Comparison of ENCODE assay signal across 14 cellular contexts in genomic region chr6:42689371-42689770, GRCh38. TPM values are rescaled to one million over a fixed set of nuclear protein-coding genes. Genes with fewer than 3 reads are reported as not detected.
"Had no signal": no experiment of that assay in that cellular context is flagged by ENCODE, and none has a peak within 500 bp of the region (broad histone marks: within the 10 kb centered on the region; RNA-seq: fewer than 3 reads in every experiment).

No MANE protein-coding gene starts in this region.

- H3K4me1 Mint-ChIP-seq: nephron had no signal

- H3K4me3 ChIP-seq: tibial nerve had no signal

- H3K9me3 Mint-ChIP-seq: activated B cell treated with CpG ODN at 0.5 μM for 24 hours; activated CD4-positive, alpha-beta T cell treated with anti-CD3 and anti-CD28 coated beads, Interleukin-2, amount 10 ng/mL, durations not matched to agents 24 days and 14 days; activated T-cell treated with anti-CD3 and anti-CD28 coated beads, Interleukin-2, amount 50 U/mL, for 4 hours had no signal

- H3K4me3 Mint-ChIP-seq: activated B cell treated with CpG ODN at 0.5 μM for 24 hours; activated CD4-positive, alpha-beta T cell treated with anti-CD3 and anti-CD28 coated beads, Interleukin-2, amount 10 ng/mL, durations not matched to agents 24 days and 14 days; activated T-cell treated with anti-CD3 and anti-CD28 coated beads, Interleukin-2, amount 50 U/mL, for 4 hours; nephron had no signal

- H3K27me3 Mint-ChIP-seq: activated B cell treated with CpG ODN at 0.5 μM for 24 hours; activated CD4-positive, alpha-beta T cell treated with anti-CD3 and anti-CD28 coated beads, Interleukin-2, amount 10 ng/mL, durations not matched to agents 24 days and 14 days had no signal

- H3K27ac Mint-ChIP-seq: activated B cell treated with CpG ODN at 0.5 μM for 24 hours had no signal

- DNase-seq: activated B cell treated with CpG ODN at 0.5 μM for 24 hours; activated CD4-positive, alpha-beta T cell treated with anti-CD3 and anti-CD28 coated beads, Interleukin-2, amount 10 ng/mL, durations not matched to agents 24 days and 14 days; activated gamma-delta T cell; activated T-cell treated with anti-CD3 and anti-CD28 coated beads, Interleukin-2, amount 50 U/mL, for 4 hours; central memory CD4-positive, alpha-beta T cell; cortex of kidney; effector CD8-positive, alpha-beta T cell; hypothalamus; left colon; SK-N-SH had no signal

- H3K9me3 ChIP-seq: SK-N-SH, tibial nerve had no signal

- H3K27ac ChIP-seq: tibial nerve had no signal

- ATAC-seq: activated T-cell treated with anti-CD3 and anti-CD28 coated beads, Interleukin-2, amount 50 U/mL, for 4 hours; left colon had no signal

- H3K27me3 ChIP-seq: tibial nerve had no signal

RNA-seq across cellular contexts. Expression of gene PRPH2, which starts 33.0 kb away (rescaled TPM):
- total RNA-seq: activated B cell treated with CpG ODN at 0.5 μM for 24 hours; activated CD4-positive, alpha-beta T cell treated with anti-CD3 and anti-CD28 coated beads, Interleukin-2, amount 10 ng/mL, durations not matched to agents 24 days and 14 days; mononuclear cell; T-helper 1 cell treated with Interleukin-12 subunit alpha and Interleukin-12 subunit beta and Interleukin-4 antibody, amounts not matched to agents 30 ng/mL and 1 ng/mL, for 36 hours had no signal
- polyA plus RNA-seq: SK-N-SH had no signal
